7 cellular contexts compared by ENCODE assay signal in genomic region chr6:92737983-92738382, GRCh38.
"Had no signal": no experiment of that assay in that cellular context is flagged by ENCODE, and none has a peak within 500 bp of the region (broad histone marks: within the 10 kb centered on the region; RNA-seq: fewer than 3 reads in every experiment).

No MANE protein-coding gene starts in this region.

- H3K9me3 ChIP-seq: HAP-1 had no signal

- H3K4me3 ChIP-seq: GM23338, HAP-1, K562 had no signal

- H3K36me3 ChIP-seq: HAP-1 had no signal

- H3K4me2 ChIP-seq: GM23338 had no signal

- DNase-seq: H7, IMR-90, Kasumi-1, KG1 had no signal

- H3K4me1 Mint-ChIP-seq: GM23338 had no signal

- H3K27ac Mint-ChIP-seq: GM23338 had no signal

- H3K4me1 ChIP-seq: HAP-1 had no signal

- H3K4me3 Mint-ChIP-seq: GM23338 had no signal
